Comparison of ENCODE assay signal across 1 cellular context in the genomic region with DNA sequence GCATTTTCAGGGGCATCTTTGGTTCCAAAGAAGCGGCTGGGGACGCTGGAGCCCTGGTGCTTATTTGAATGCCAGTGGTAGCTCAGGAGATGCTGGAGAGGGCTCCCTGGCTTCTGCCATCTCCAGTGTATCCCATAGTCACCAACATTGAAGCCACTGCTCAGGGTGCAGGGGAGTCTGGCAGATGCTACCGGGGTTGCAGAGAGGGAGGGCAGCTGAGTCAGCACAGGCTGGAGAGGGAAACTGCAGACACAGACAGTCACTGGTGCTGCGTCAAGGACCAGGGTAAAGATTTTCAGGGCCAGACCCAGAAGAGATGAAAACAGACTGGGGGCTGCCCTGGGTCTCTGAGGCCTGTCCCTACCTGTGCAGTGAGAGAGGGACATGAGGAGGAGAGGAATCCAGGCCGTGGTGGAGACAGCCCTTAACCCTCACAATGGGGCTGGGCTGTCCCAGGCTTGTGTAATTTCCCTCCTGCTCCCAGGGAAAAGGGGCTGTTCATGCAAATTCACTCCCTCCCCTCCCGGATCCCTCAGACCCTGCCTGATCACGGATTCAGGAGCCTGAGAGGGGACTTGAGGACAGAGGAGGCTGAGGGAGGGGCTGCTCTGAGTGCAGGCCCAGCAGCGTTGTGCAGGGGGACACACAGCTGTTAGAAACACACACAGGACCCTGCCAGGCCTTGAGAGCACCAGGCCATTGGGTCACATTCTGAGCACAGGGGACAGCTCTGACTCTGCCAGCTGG.
TF ChIP-seq lines count a peak whose summit lies in the region.

No MANE protein-coding gene starts in this region.

TF ChIP-seq in WTC11, 78 proteins besides CTCF, POLR2A, EP300 and RAD21:
- TF ChIP-seq KAT7 (CRISPR knock-in tag; IDR thresholded peaks at IDR 0.05; ENCODE audit: borderline replicate concordance): no peak
- no peak for TF ChIP-seq ZNF138 (CRISPR knock-in tag; conservative IDR thresholded peaks at IDR 0.05)
- no peak for TF ChIP-seq ZNF416 (CRISPR knock-in tag; IDR thresholded peaks at IDR 0.05)
- no peak for TF ChIP-seq SP1 (CRISPR knock-in tag; conservative IDR thresholded peaks at IDR 0.05)
- TF ChIP-seq, protein P1, sequence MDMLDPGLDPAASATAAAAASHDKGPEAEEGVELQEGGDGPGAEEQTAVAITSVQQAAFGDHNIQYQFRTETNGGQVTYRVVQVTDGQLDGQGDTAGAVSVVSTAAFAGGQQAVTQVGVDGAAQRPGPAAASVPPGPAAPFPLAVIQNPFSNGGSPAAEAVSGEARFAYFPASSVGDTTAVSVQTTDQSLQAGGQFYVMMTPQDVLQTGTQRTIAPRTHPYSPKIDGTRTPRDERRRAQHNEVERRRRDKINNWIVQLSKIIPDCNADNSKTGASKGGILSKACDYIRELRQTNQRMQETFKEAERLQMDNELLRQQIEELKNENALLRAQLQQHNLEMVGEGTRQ (CRISPR knock-in tag; IDR thresholded peaks at IDR 0.05): no peak
- no peak for TF ChIP-seq ELF4 (CRISPR knock-in tag; IDR thresholded peaks at IDR 0.05; ENCODE audit: low read depth)
- no peak for TF ChIP-seq ZNF317 (CRISPR knock-in tag; IDR thresholded peaks at IDR 0.05; ENCODE audit: borderline replicate concordance, low read depth)
- TF ChIP-seq, protein P2, sequence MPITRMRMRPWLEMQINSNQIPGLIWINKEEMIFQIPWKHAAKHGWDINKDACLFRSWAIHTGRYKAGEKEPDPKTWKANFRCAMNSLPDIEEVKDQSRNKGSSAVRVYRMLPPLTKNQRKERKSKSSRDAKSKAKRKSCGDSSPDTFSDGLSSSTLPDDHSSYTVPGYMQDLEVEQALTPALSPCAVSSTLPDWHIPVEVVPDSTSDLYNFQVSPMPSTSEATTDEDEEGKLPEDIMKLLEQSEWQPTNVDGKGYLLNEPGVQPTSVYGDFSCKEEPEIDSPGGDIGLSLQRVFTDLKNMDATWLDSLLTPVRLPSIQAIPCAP (CRISPR knock-in tag; IDR thresholded peaks at IDR 0.05): no peak
- no peak for TF ChIP-seq TEAD1 (CRISPR knock-in tag; IDR thresholded peaks at IDR 0.05)
- no peak for TF ChIP-seq NFE2L1 (CRISPR knock-in tag; IDR thresholded peaks at IDR 0.05)
- TF ChIP-seq MXD4 (CRISPR knock-in tag; IDR thresholded peaks at IDR 0.05; ENCODE audit: borderline replicate concordance): no peak
- TF ChIP-seq, protein P3, sequence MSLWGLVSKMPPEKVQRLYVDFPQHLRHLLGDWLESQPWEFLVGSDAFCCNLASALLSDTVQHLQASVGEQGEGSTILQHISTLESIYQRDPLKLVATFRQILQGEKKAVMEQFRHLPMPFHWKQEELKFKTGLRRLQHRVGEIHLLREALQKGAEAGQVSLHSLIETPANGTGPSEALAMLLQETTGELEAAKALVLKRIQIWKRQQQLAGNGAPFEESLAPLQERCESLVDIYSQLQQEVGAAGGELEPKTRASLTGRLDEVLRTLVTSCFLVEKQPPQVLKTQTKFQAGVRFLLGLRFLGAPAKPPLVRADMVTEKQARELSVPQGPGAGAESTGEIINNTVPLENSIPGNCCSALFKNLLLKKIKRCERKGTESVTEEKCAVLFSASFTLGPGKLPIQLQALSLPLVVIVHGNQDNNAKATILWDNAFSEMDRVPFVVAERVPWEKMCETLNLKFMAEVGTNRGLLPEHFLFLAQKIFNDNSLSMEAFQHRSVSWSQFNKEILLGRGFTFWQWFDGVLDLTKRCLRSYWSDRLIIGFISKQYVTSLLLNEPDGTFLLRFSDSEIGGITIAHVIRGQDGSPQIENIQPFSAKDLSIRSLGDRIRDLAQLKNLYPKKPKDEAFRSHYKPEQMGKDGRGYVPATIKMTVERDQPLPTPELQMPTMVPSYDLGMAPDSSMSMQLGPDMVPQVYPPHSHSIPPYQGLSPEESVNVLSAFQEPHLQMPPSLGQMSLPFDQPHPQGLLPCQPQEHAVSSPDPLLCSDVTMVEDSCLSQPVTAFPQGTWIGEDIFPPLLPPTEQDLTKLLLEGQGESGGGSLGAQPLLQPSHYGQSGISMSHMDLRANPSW (CRISPR knock-in tag; conservative IDR thresholded peaks at IDR 0.05; ENCODE audit: low read depth): no peak
- TF ChIP-seq, protein P4, sequence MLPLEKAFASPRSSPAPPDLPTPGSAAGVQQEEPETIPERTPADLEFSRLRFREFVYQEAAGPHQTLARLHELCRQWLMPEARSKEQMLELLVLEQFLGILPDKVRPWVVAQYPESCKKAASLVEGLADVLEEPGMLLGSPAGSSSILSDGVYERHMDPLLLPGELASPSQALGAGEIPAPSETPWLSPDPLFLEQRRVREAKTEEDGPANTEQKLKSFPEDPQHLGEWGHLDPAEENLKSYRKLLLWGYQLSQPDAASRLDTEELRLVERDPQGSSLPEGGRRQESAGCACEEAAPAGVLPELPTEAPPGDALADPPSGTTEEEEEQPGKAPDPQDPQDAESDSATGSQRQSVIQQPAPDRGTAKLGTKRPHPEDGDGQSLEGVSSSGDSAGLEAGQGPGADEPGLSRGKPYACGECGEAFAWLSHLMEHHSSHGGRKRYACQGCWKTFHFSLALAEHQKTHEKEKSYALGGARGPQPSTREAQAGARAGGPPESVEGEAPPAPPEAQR (CRISPR knock-in tag; IDR thresholded peaks at IDR 0.05): no peak
- TF ChIP-seq, protein P5, sequence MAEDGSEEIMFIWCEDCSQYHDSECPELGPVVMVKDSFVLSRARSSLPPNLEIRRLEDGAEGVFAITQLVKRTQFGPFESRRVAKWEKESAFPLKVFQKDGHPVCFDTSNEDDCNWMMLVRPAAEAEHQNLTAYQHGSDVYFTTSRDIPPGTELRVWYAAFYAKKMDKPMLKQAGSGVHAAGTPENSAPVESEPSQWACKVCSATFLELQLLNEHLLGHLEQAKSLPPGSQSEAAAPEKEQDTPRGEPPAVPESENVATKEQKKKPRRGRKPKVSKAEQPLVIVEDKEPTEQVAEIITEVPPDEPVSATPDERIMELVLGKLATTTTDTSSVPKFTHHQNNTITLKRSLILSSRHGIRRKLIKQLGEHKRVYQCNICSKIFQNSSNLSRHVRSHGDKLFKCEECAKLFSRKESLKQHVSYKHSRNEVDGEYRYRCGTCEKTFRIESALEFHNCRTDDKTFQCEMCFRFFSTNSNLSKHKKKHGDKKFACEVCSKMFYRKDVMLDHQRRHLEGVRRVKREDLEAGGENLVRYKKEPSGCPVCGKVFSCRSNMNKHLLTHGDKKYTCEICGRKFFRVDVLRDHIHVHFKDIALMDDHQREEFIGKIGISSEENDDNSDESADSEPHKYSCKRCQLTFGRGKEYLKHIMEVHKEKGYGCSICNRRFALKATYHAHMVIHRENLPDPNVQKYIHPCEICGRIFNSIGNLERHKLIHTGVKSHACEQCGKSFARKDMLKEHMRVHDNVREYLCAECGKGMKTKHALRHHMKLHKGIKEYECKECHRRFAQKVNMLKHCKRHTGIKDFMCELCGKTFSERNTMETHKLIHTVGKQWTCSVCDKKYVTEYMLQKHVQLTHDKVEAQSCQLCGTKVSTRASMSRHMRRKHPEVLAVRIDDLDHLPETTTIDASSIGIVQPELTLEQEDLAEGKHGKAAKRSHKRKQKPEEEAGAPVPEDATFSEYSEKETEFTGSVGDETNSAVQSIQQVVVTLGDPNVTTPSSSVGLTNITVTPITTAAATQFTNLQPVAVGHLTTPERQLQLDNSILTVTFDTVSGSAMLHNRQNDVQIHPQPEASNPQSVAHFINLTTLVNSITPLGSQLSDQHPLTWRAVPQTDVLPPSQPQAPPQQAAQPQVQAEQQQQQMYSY (CRISPR knock-in tag; IDR thresholded peaks at IDR 0.05): no peak
- no peak for TF ChIP-seq ZNF232 (CRISPR knock-in tag; IDR thresholded peaks at IDR 0.05)
- no peak for TF ChIP-seq GABPB1 (CRISPR knock-in tag; IDR thresholded peaks at IDR 0.05)
- TF ChIP-seq, protein P6, sequence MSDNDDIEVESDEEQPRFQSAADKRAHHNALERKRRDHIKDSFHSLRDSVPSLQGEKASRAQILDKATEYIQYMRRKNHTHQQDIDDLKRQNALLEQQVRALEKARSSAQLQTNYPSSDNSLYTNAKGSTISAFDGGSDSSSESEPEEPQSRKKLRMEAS (CRISPR knock-in tag; IDR thresholded peaks at IDR 0.05): no peak
- TF ChIP-seq, protein P7, sequence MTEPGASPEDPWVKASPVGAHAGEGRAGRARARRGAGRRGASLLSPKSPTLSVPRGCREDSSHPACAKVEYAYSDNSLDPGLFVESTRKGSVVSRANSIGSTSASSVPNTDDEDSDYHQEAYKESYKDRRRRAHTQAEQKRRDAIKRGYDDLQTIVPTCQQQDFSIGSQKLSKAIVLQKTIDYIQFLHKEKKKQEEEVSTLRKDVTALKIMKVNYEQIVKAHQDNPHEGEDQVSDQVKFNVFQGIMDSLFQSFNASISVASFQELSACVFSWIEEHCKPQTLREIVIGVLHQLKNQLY (CRISPR knock-in tag; IDR thresholded peaks at IDR 0.05): no peak
TF ChIP-seq in WTC11: peak in this region for 0.
